18 cellular contexts compared by ENCODE assay signal in genomic region chr12:91077228-91077954, GRCh38. TPM values are rescaled to one million over a fixed set of nuclear protein-coding genes. Genes with fewer than 3 reads are reported as not detected.
A peak's percentile ranks its signal among the peaks of the same experiment; 100 is the strongest.
DNase-seq lines count a peak whose midpoint lies in the region; ATAC-seq, FAIRE-seq and TF ChIP-seq lines count a peak whose summit lies in the region.
"Had no signal": no experiment of that assay in that cellular context is flagged by ENCODE, and none has a peak within 500 bp of the region (broad histone marks: within the 10 kb centered on the region; RNA-seq: fewer than 3 reads in every experiment).

No MANE protein-coding gene starts in this region.

- H4K20me1 ChIP-seq in smooth muscle cell (ENCODE audit: low read depth) = no peaks in the 10 kb centered on the region
- H4K20me1 ChIP-seq: BLaER1 had no signal

- ATAC-seq in GM18858 (IDR thresholded peaks at IDR 0.05; ENCODE audit: unreplicated experiment) (peak; percentile 41), HG03432 (IDR thresholded peaks at IDR 0.05; ENCODE audit: unreplicated experiment) (peak; percentile 57), natural killer cell (no peak)

- H3K4me2 ChIP-seq in smooth muscle cell = no peak overlapping the region
- H3K4me2 ChIP-seq: BLaER1 had no signal

- H3K9me3 Mint-ChIP-seq in natural killer cell = peaks cover 2 to 12% of the 10 kb centered on the region in 2 donors
- no peaks in the 10 kb centered on the region for H3K9me3 Mint-ChIP-seq in activated naive CD8-positive, alpha-beta T cell treated with anti-CD3 and anti-CD28 coated beads for 36 hours
- H3K9me3 Mint-ChIP-seq: HFFc6 had no signal

- H2AFZ ChIP-seq in smooth muscle cell (ENCODE audit: low read depth) = peak overlapping the region; percentile 15

- no peak for TF ChIP-seq EP300 in tibial nerve (IDR thresholded peaks at IDR 0.05)

- H3K4me1 ChIP-seq in smooth muscle cell (ENCODE audit: low read depth) (no peaks in the 10 kb centered on the region), tibial nerve (peaks cover 0 to 10% (median 0%) of the 10 kb centered on the region in 4 donors)
- H3K4me1 ChIP-seq: BLaER1 had no signal

- H3K79me2 ChIP-seq in smooth muscle cell (ENCODE audit: low read depth) = no peaks in the 10 kb centered on the region

- 88% methylated on average over 5 of the region's 5 CpGs for WGBS in smooth muscle cell (ENCODE audit: low lambda C conversion rate)
- 89 to 91% methylated on average over 5 of the region's 5 CpGs for WGBS in tibial nerve, 2 donors

- H3K27me3 ChIP-seq in bronchial epithelial cell (ENCODE audit: control insufficient read depth, insufficient read depth, low read length) (peaks cover 8% of the 10 kb centered on the region), smooth muscle cell (ENCODE audit: low read depth) (no peaks in the 10 kb centered on the region), tibial nerve (no peaks in the 10 kb centered on the region)
- H3K27me3 ChIP-seq: BLaER1 had no signal

- no peak overlapping the region for H3K9ac ChIP-seq in smooth muscle cell (ENCODE audit: low read depth)
- H3K9ac ChIP-seq: BLaER1 had no signal

- H3K4me3 Mint-ChIP-seq in natural killer cell = no peak overlapping the region
- no peak overlapping the region for H3K4me3 Mint-ChIP-seq in activated naive CD8-positive, alpha-beta T cell treated with anti-CD3 and anti-CD28 coated beads for 36 hours
- H3K4me3 Mint-ChIP-seq: CD8-positive, alpha-beta memory T cell; HFFc6 had no signal

- DNase-seq in bronchial epithelial cell (ENCODE audit: low read depth) = no peak
- no peak for DNase-seq in smooth muscle cell (lab: John Stamatoyannopoulos, UW; ENCODE audit: unreplicated experiment)
- DNase-seq in natural killer cell = no peak
- no peak for DNase-seq in hypothalamus (lab: John Stamatoyannopoulos, UW)
- no peak for DNase-seq in activated naive CD8-positive, alpha-beta T cell treated with anti-CD3 and anti-CD28 coated beads for 36 hours
- DNase-seq in tibial nerve (ENCODE audit: low spot score in 2 of 2) = no peak
- DNase-seq: 8988T; AML-193; CD8-positive, alpha-beta memory T cell; DMS53; GF-D8; HCEC 1CT; HFFc6 had no signal

- intact Hi-C loops in natural killer cell (cut with micrococcal nuclease) = no loop called here

- TF ChIP-seq CTCF in bronchial epithelial cell (IDR thresholded peaks at IDR 0.05; ENCODE audit: insufficient read depth, low read length, severe bottlenecking) (no peak), smooth muscle cell (IDR thresholded peaks at IDR 0.05; ENCODE audit: borderline replicate concordance, insufficient read depth, poor library complexity, severe bottlenecking) (no peak), natural killer cell (IDR thresholded peaks at IDR 0.05) (no peak), tibial nerve (IDR thresholded peaks at IDR 0.05) (no peak)

- no peaks in the 10 kb centered on the region for H3K4me1 Mint-ChIP-seq in natural killer cell
- no peaks in the 10 kb centered on the region for H3K4me1 Mint-ChIP-seq in activated naive CD8-positive, alpha-beta T cell treated with anti-CD3 and anti-CD28 coated beads for 36 hours
- H3K4me1 Mint-ChIP-seq: CD8-positive, alpha-beta memory T cell had no signal

- H3K9me3 ChIP-seq in smooth muscle cell (replicated peaks; ENCODE audit: low read depth) = no peaks in the 10 kb centered on the region
- no peaks in the 10 kb centered on the region for H3K9me3 ChIP-seq in tibial nerve
- H3K9me3 ChIP-seq: BLaER1 had no signal

- peaks cover 0 to 2% of the 10 kb centered on the region in 2 donors for H3K27me3 Mint-ChIP-seq in natural killer cell (ENCODE audit: low read depth in 2 of 2)
- peaks cover 8% of the 10 kb centered on the region for H3K27me3 Mint-ChIP-seq in activated naive CD8-positive, alpha-beta T cell treated with anti-CD3 and anti-CD28 coated beads for 36 hours
- H3K27me3 Mint-ChIP-seq: CD8-positive, alpha-beta memory T cell had no signal

- FAIRE-seq in bronchial epithelial cell (lab: Jason Lieb, UNC) = peak; percentile 85
- FAIRE-seq: GM18507 had no signal

- no peak overlapping the region for H3K27ac Mint-ChIP-seq in natural killer cell
- no peak overlapping the region for H3K27ac Mint-ChIP-seq in activated naive CD8-positive, alpha-beta T cell treated with anti-CD3 and anti-CD28 coated beads for 36 hours
- H3K27ac Mint-ChIP-seq: CD8-positive, alpha-beta memory T cell; HFFc6 had no signal

- H3K36me3 ChIP-seq in bronchial epithelial cell (ENCODE audit: control insufficient read depth, insufficient read depth, low read length) (no peaks in the 10 kb centered on the region), smooth muscle cell (ENCODE audit: low read depth) (no peaks in the 10 kb centered on the region), tibial nerve (no peaks in the 10 kb centered on the region)
- H3K36me3 ChIP-seq: BLaER1 had no signal

- H3K27ac ChIP-seq in smooth muscle cell (ENCODE audit: low read depth) (no peak overlapping the region), tibial nerve (no peak overlapping the region)
- H3K27ac ChIP-seq: BLaER1 had no signal

- H3K36me3 Mint-ChIP-seq in natural killer cell = no peaks in the 10 kb centered on the region
- no peaks in the 10 kb centered on the region for H3K36me3 Mint-ChIP-seq in activated naive CD8-positive, alpha-beta T cell treated with anti-CD3 and anti-CD28 coated beads for 36 hours
- H3K36me3 Mint-ChIP-seq: CD8-positive, alpha-beta memory T cell had no signal

- no peak for TF ChIP-seq POLR2A in tibial nerve (IDR thresholded peaks at IDR 0.05)

- no peaks in the 10 kb centered on the region for H3F3A ChIP-seq in smooth muscle cell (ENCODE audit: low read depth)

- H3K4me3 ChIP-seq in bronchial epithelial cell (ENCODE audit: low read depth, low read length) = no peak overlapping the region
- H3K4me3 ChIP-seq in smooth muscle cell = no peak overlapping the region
- H3K4me3 ChIP-seq in tibial nerve = no peak overlapping the region
- H3K4me3 ChIP-seq: BLaER1 had no signal

RNA-seq across cellular contexts. Expression of gene KERA, which starts 19.6 kb away (rescaled TPM):
- total RNA-seq in bronchial epithelial cell (not detected in 2 replicates), smooth muscle cell (not detected in 2 replicates), natural killer cell (not detected), tibial nerve (not detected)
- polyA plus RNA-seq in smooth muscle cell = not detected in 2 replicates
- not detected for total RNA-seq in activated naive CD8-positive, alpha-beta T cell treated with anti-CD3 and anti-CD28 coated beads for 36 hours
- total RNA-seq: CD8-positive, alpha-beta memory T cell; H4; HFFc6 had no signal
- polyA plus RNA-seq: CD8-positive, alpha-beta memory T cell had no signal

RNA-seq across cellular contexts. Expression of gene LUM, which starts 33.9 kb away (rescaled TPM):
- total RNA-seq in bronchial epithelial cell (0.38 and 14.2 TPM in 2 replicates), smooth muscle cell (7,849 and 9,477 TPM in 2 replicates), natural killer cell (not detected), tibial nerve (100 to 1,000 TPM in 1 of 4 donors, 10 to 100 TPM in 3; 30.0 to 138 (median 38.0) TPM)
- polyA plus RNA-seq in smooth muscle cell = 4,053 and 5,541 TPM in 2 replicates
- total RNA-seq in activated naive CD8-positive, alpha-beta T cell treated with anti-CD3 and anti-CD28 coated beads for 36 hours = not detected
- total RNA-seq: CD8-positive, alpha-beta memory T cell had no signal
- polyA plus RNA-seq: CD8-positive, alpha-beta memory T cell had no signal

Comparison
In these comparisons a context has a peak if more than half of its experiments do, and no peak if none do; other contexts are left out.
1. ATAC-seq: peak in GM18858 (single experiment) and HG03432 (single experiment); none in natural killer cell (0 of 3).
2. RNA of gene LUM, which starts 33.9 kb away (total RNA-seq): 7,849 to 9,477 TPM in smooth muscle cell; 30.0 to 138 TPM in tibial nerve, 0.38 to 14.2 TPM in bronchial epithelial cell, not detected in natural killer cell and not detected in activated naive CD8-positive, alpha-beta T cell treated with anti-CD3 and anti-CD28 coated beads for 36 hours; every median in the first group is over 10 times any median in the second.